Comparison of ENCODE assay signal across 27 cellular contexts in the genomic region with DNA sequence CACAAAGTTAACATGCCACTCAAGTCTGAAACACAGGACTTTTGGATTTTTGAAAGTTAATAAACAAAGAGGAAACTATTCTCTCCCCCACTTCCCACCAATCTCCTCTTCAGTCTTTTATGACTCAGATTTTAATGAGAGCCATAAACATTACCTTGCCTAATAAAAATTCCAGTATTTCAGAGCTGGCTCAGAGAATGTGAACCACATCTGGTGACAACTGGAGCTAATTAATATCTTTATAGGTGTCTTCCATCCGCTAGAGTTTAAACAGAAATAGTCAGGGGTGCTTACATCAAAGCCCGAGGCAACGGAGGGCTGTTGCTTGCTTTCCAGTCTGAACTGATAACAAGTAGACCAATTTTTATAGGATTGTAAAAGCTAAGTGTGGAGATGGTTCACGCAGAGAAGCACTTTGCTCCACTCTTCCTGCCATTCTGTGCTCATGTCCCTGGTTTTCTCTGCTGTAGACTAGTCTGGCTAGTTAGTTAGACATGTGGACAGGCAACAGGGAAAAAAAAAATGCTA.
A peak's percentile ranks its signal among the peaks of the same experiment; 100 is the strongest.
DNase-seq lines count a peak whose midpoint lies in the region; ATAC-seq and TF ChIP-seq lines count a peak whose summit lies in the region.
"Had no signal": no experiment of that assay in that cellular context is flagged by ENCODE, and none has a peak within 500 bp of the region (broad histone marks: within the 10 kb centered on the region; RNA-seq: fewer than 3 reads in every experiment).

No MANE protein-coding gene starts in this region.

- no peak overlapping the region for H3K9ac ChIP-seq in HCT116 (ENCODE audit: low read length)

- DNase-seq in A172 (ENCODE audit: low spot score) = peak; percentile 47
- no peak for DNase-seq in HCT116 (ENCODE audit: low read depth, low spot score)
- DNase-seq in RWPE2 (ENCODE audit: low spot score) = no peak
- DNase-seq in islet precursor cell = peak; percentile 93
- no peak for DNase-seq in NK-92 (lab: John Stamatoyannopoulos, UW; ENCODE audit: unreplicated experiment)
- no peak for DNase-seq in Right ventricle myocardium inferior (ENCODE audit: missing footprints)
- no peak for DNase-seq in NCI-H2029 treated with DMSO at 0.1 percent for 48 hours (lab: John Stamatoyannopoulos, UW)
- DNase-seq in sciatic nerve (ENCODE audit: low spot score) = no peak
- DNase-seq: activated CD4-positive, alpha-beta memory T cell treated with anti-CD3 and anti-CD28 coated beads, Interleukin-2, amount 10 ng/mL, durations not matched to agents 7 days and 5 days; activated CD4-positive, CD25-positive, alpha-beta regulatory T cell; activated gamma-delta T cell treated with Interleukin-2 at 50 U/mL for 16 hours; activated T-cell treated with anti-CD3 and anti-CD28 coated beads for 4 hours; adrenal gland; BE2C; brain microvascular endothelial cell; effector memory CD4-positive, alpha-beta T cell; esophagus squamous epithelium; H9; left colon; natural killer cell; NCI-H1417 treated with DMSO at 0.1 percent for 48 hours; NCI-H524; ovary; transverse colon had no signal

- no peaks in the 10 kb centered on the region for H3K4me1 ChIP-seq in HCT116 (ENCODE audit: control insufficient read depth in 1 of 2, insufficient read depth in 2 of 2, low read length in 2 of 2)
- H3K4me1 ChIP-seq in RWPE2 (ENCODE audit: insufficient read depth, poor library complexity, severe bottlenecking) = no peaks in the 10 kb centered on the region
- H3K4me1 ChIP-seq: A549, adrenal gland, BE2C, right atrium auricular region had no signal

- CTCF ChIA-PET in HCT116 (lab: Charles Lee) = no interaction called here

- H3K9me3 ChIP-seq in HCT116 (ENCODE audit: control insufficient read depth in 1 of 2, insufficient read depth in 1 of 2, low read depth in 1 of 2, low read length in 2 of 2) (no peaks in the 10 kb centered on the region), RWPE2 (ENCODE audit: severe bottlenecking) (no peaks in the 10 kb centered on the region)
- H3K9me3 ChIP-seq: A549, adrenal gland, BE2C, esophagus squamous epithelium, ovary, right atrium auricular region, transverse colon had no signal

- POLR2A ChIA-PET in HCT116 (lab: Charles Lee) = interaction anchor here (0.7 kb wide), 1 partner anchor 22 kb away, joined by 3 read pairs; no protein-coding TSS in a partner anchor

- TF ChIP-seq CTCF in HCT116 (IDR thresholded peaks at IDR 0.05 in 2 of 3, conservative IDR thresholded peaks at IDR 0.05 in 1 of 3; ENCODE audit: borderline replicate concordance in 1 of 3, insufficient read depth in 1 of 3, low read depth in 2 of 3, low read length in 2 of 3) (no peak), RWPE2 (IDR thresholded peaks at IDR 0.05; ENCODE audit: poor library complexity, severe bottlenecking) (no peak)

- H3K36me3 ChIP-seq in HCT116 (ENCODE audit: control insufficient read depth in 1 of 2, insufficient read depth in 2 of 2, low read length in 2 of 2) (no peaks in the 10 kb centered on the region), RWPE2 (ENCODE audit: low read depth) (no peaks in the 10 kb centered on the region)
- H3K36me3 ChIP-seq: adrenal gland, BE2C, brain microvascular endothelial cell, esophagus squamous epithelium, ovary, right atrium auricular region, transverse colon had no signal

- TF ChIP-seq RAD21 in HCT116 (IDR thresholded peaks at IDR 0.05; ENCODE audit: low read depth) = no peak

- ATAC-seq in HCT116 (no peak), RWPE2 (ENCODE audit: low read depth) (peak; percentile 48), Right ventricle myocardium inferior (no peak), sciatic nerve (no peak)
- ATAC-seq: A549, left colon, natural killer cell had no signal

- H3K4me3 ChIP-seq in HCT116 (replicated peaks in 1 of 2; ENCODE audit: low read depth in 1 of 2, low read length in 2 of 2) (no peak overlapping the region), RWPE2 (ENCODE audit: severe bottlenecking) (no peak overlapping the region)
- H3K4me3 ChIP-seq: A549, adrenal gland, esophagus squamous epithelium, ovary, right atrium auricular region, transverse colon had no signal

- H3K27ac ChIP-seq in HCT116 (ENCODE audit: low read depth, low read length) = no peak overlapping the region
- H3K27ac ChIP-seq in RWPE2 (ENCODE audit: poor library complexity, severe bottlenecking) = no peak overlapping the region
- H3K27ac ChIP-seq: A549, adrenal gland, brain microvascular endothelial cell, ovary, right atrium auricular region, RWPE1, transverse colon had no signal

- TF ChIP-seq POLR2A in HCT116 (IDR thresholded peaks at IDR 0.05; ENCODE audit: borderline replicate concordance, extremely low read depth, insufficient read depth, insufficient read length) = no peak

- H3K79me2 ChIP-seq in HCT116 (ENCODE audit: insufficient read depth, low read length) = no peaks in the 10 kb centered on the region

- H4K20me1 ChIP-seq in HCT116 (ENCODE audit: insufficient read depth) = no peaks in the 10 kb centered on the region; the same call in 1 of the 2 replicates

- no peak overlapping the region for H3K4me2 ChIP-seq in HCT116 (ENCODE audit: low read length)
- H3K4me2 ChIP-seq: A549 had no signal

- H3K9me2 ChIP-seq in HCT116 (ENCODE audit: insufficient read depth) = no peaks in the 10 kb centered on the region

- no peak overlapping the region for H2AFZ ChIP-seq in HCT116 (ENCODE audit: low read depth, low read length, poor library complexity, severe bottlenecking)

- intact Hi-C loops in HCT116 (cut with micrococcal nuclease) (no loop called here), Right ventricle myocardium inferior (cut with DNase I) (no loop called here), sciatic nerve (cut with DNase I) (no loop called here)

- BruUV-seq in HCT116 (replicated peaks; lab: Mats Ljungman, UMichigan) = no TSS peak

- H3K27me3 ChIP-seq in HCT116 (ENCODE audit: insufficient read depth, low read length) (peaks cover 16% of the 10 kb centered on the region; the same call in 1 of the 2 replicates), RWPE2 (ENCODE audit: insufficient read depth, poor library complexity, severe bottlenecking) (peaks cover 20% of the 10 kb centered on the region)
- H3K27me3 ChIP-seq: adrenal gland, BE2C, brain microvascular endothelial cell, esophagus squamous epithelium, ovary, right atrium auricular region, transverse colon had no signal

- RAD21 ChIA-PET in HCT116 (lab: Charles Lee; ENCODE audit: low non-redundant PET in 1 of 2, low total read pairs in 2 of 2, uncharacterized antibody in 2 of 2, unreplicated experiment in 2 of 2) = no interaction called here

TF ChIP-seq in HCT116, 20 proteins besides CTCF, POLR2A, EP300 and RAD21:
- TF ChIP-seq TCF7L2 (IDR thresholded peaks at IDR 0.05; ENCODE audit: borderline replicate concordance, extremely low read depth, insufficient read depth, insufficient read length) (peak; percentile 73), EGR1 (IDR thresholded peaks at IDR 0.05; ENCODE audit: low read depth) (no peak)

Comparison
In these comparisons a context has a peak if more than half of its experiments do, and no peak if none do; other contexts are left out.
1. DNase-seq: peak in A172 (single experiment) and islet precursor cell (single experiment); none in HCT116 (single experiment), RWPE2 (single experiment), NK-92 (single experiment), Right ventricle myocardium inferior (single experiment), NCI-H2029 treated with DMSO at 0.1 percent for 48 hours (single experiment) and sciatic nerve (single experiment).